Comparison of ENCODE assay signal across 8 cellular contexts in the genomic region with DNA sequence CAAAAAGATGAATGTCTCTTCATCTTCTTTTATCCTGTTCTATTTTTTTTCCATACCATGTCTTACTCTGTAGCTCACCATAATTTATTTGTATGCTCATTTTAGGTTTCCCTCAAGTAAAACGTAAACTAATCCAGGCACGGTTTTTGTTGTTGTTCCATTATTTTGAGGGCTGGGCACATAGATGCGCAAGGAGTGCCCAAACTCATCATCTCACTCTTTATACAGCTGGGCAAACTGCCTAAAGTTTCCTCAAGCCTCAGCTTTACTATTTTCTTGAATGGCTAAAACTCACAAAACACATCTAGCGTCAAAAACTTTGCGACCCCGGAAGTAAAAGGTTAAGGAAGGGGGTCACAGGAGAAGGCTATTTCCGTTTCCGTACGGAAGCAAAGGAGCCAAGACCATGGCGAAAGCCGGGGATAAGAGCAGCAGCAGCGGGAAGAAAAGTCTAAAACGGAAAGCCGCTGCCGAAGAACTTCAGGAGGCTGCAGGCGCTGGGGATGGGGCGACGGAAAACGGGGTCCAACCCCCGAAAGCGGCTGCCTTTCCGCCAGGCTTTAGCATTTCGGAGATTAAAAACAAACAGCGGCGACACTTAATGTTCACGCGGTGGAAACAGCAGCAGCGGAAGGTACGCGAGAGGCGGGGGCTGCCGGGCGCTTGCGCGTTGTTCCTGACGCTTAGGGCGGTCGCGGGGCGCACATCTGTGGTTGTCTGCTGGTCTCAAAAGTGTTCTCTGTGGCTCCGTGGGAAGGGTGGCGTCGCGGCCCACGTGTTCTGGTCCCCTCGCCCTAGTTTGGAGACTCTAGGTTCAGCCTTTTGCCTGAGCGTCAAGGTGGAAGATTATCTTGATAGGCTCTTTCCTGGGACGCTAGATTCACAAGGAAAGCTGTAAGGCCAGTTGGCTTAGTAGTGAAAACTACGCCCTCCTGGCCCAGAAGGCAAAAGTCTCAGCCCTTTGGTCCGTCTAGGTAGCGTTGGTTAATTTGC. TPM values are rescaled to one million over a fixed set of nuclear protein-coding genes. Genes with fewer than 3 reads are reported as not detected.
DNase-seq lines count a peak whose midpoint lies in the region; ATAC-seq and TF ChIP-seq lines count a peak whose summit lies in the region.

A gene with protein sequence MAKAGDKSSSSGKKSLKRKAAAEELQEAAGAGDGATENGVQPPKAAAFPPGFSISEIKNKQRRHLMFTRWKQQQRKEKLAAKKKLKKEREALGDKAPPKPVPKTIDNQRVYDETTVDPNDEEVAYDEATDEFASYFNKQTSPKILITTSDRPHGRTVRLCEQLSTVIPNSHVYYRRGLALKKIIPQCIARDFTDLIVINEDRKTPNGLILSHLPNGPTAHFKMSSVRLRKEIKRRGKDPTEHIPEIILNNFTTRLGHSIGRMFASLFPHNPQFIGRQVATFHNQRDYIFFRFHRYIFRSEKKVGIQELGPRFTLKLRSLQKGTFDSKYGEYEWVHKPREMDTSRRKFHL (plus strand): TSS at position 391 of the 993 bp plus-strand sequence. CDS start 16 bp downstream, at position 407.

- H3K9me3 ChIP-seq in DOHH2 (ENCODE audit: control insufficient read depth, insufficient read depth, low read length) = peaks cover 8% of the 10 kb centered on the region
- peaks cover 12% of the 10 kb centered on the region for H3K9me3 ChIP-seq in KOPT-K1 (ENCODE audit: insufficient read depth, low read length, poor library complexity, severe bottlenecking)

- H3F3A ChIP-seq in DOHH2 (ENCODE audit: control insufficient read depth, insufficient read depth) = no peaks in the 10 kb centered on the region

- peak within 1 kb of the TSS; percentile 92 for H3K4me3 ChIP-seq in DOHH2 (ENCODE audit: low read length)

- H3K79me2 ChIP-seq in DOHH2 (ENCODE audit: control insufficient read depth, low read length) = peaks cover 51% of the 10 kb centered on the region

- no peaks in the 10 kb centered on the region for H3K9me2 ChIP-seq in DOHH2 (replicated peaks; ENCODE audit: control insufficient read depth, low read length)

- H3K4me2 ChIP-seq in DOHH2 (ENCODE audit: low read length) = peak within 1 kb of the TSS; percentile 79

- TF ChIP-seq CTCF in DOHH2 (IDR thresholded peaks at IDR 0.05; ENCODE audit: low read depth, low read length, poor library complexity, severe bottlenecking) = no peak
- no peak for TF ChIP-seq CTCF in natural killer cell (IDR thresholded peaks at IDR 0.05)

- peak within 1 kb of the TSS; percentile 94 for H3K4me3 Mint-ChIP-seq in activated T-helper 17 cell treated with anti-CD3 and anti-CD28 coated beads, Interleukin-2, amount 50 U/mL, for 72 hours
- H3K4me3 Mint-ChIP-seq in natural killer cell = peak within 1 kb of the TSS; percentile 100

- DNase-seq in RPMI7951 (ENCODE audit: low read depth) (peak; percentile 89), fibroblast of peridontal ligament (ENCODE audit: extremely low read depth) (peak; percentile 85), natural killer cell (peak; percentile 70)
- peak; percentile 71 to 95 (median 76) for DNase-seq in stimulated activated naive CD4-positive, alpha-beta T cell (lab: John Stamatoyannopoulos, UW)

- peaks cover 17% of the 10 kb centered on the region for H3K27me3 Mint-ChIP-seq in activated T-helper 17 cell treated with anti-CD3 and anti-CD28 coated beads, Interleukin-2, amount 50 U/mL, for 72 hours
- H3K27me3 Mint-ChIP-seq in natural killer cell (ENCODE audit: low read depth in 2 of 2) = peaks cover 24 to 40% of the 10 kb centered on the region in 2 donors

- intact Hi-C loops in natural killer cell (cut with micrococcal nuclease) = loop anchor here (1.0 kb wide), 2 partner anchors 27 to 95 kb away; a partner anchor contains a TSS

- H3K36me3 Mint-ChIP-seq in activated T-helper 17 cell treated with anti-CD3 and anti-CD28 coated beads, Interleukin-2, amount 50 U/mL, for 72 hours (ENCODE audit: low read depth) = peaks cover 49% of the 10 kb centered on the region
- H3K36me3 Mint-ChIP-seq in natural killer cell = peaks cover 24% of the 10 kb centered on the region

- H4K20me1 ChIP-seq in DOHH2 (ENCODE audit: control insufficient read depth, insufficient read depth, low read depth, low read length) = no peaks in the 10 kb centered on the region

- H3K9me3 Mint-ChIP-seq in activated T-helper 17 cell treated with anti-CD3 and anti-CD28 coated beads, Interleukin-2, amount 50 U/mL, for 72 hours = peaks cover 3% of the 10 kb centered on the region
- peaks cover 0 to 2% of the 10 kb centered on the region in 2 donors for H3K9me3 Mint-ChIP-seq in natural killer cell

- peaks cover 18% of the 10 kb centered on the region for H3K4me1 Mint-ChIP-seq in activated T-helper 17 cell treated with anti-CD3 and anti-CD28 coated beads, Interleukin-2, amount 50 U/mL, for 72 hours
- peaks cover 44 to 46% of the 10 kb centered on the region in 2 donors for H3K4me1 Mint-ChIP-seq in natural killer cell

- peaks cover 26% of the 10 kb centered on the region for H3K4me1 ChIP-seq in DOHH2 (ENCODE audit: control insufficient read depth, low read length)

- H3K27ac Mint-ChIP-seq in activated T-helper 17 cell treated with anti-CD3 and anti-CD28 coated beads, Interleukin-2, amount 50 U/mL, for 72 hours = peak within 1 kb of the TSS; percentile 96
- H3K27ac Mint-ChIP-seq in natural killer cell = peak within 1 kb of the TSS; percentile 99 to 100

- no peaks in the 10 kb centered on the region for H3K27me3 ChIP-seq in DOHH2 (ENCODE audit: control insufficient read depth, low read length)

- ATAC-seq in GM21786 (IDR thresholded peaks at IDR 0.05; ENCODE audit: unreplicated experiment) (peak; percentile 95), natural killer cell (peak; percentile 94 to 96 (median 95))
- ATAC-seq in activated T-helper 17 cell treated with anti-CD3 and anti-CD28 coated beads, Interleukin-2, amount 50 U/mL, for 72 hours (replicated peaks) = peak; percentile 95

- H3K27ac ChIP-seq in DOHH2 (ENCODE audit: low read depth, low read length) = peak within 1 kb of the TSS; percentile 64
- H3K27ac ChIP-seq in KOPT-K1 (ENCODE audit: low read depth, low read length, poor library complexity, severe bottlenecking) = peak within 1 kb of the TSS; percentile 65

- H3K36me3 ChIP-seq in DOHH2 (ENCODE audit: control insufficient read depth, low read length) (peaks cover 42% of the 10 kb centered on the region), KOPT-K1 (ENCODE audit: insufficient read depth, low read length) (peaks cover 32% of the 10 kb centered on the region)

RNA-seq across cellular contexts. Expression of the gene that starts here (rescaled TPM):
- total RNA-seq in RPMI7951 (2014; rRNA removed; shearing (Covaris generic)) = 78.6 and 108 TPM in 2 replicates
- 10 to 100 TPM; 32.0 to 53.2 TPM for total RNA-seq in activated T-helper 17 cell treated with anti-CD3 and anti-CD28 coated beads, Interleukin-2, amount 50 U/mL, for 72 hours
- 10 to 100 TPM; 50.0 to 53.0 (median 50.0) TPM for total RNA-seq in natural killer cell

Comparison
In these comparisons a context has a peak if more than half of its experiments do, and no peak if none do; other contexts are left out.
1. Peak in every context shown above with its lines: DNase-seq, ATAC-seq, H3K4me3 ChIP-seq and H3K27ac ChIP-seq.